In the genomic region with DNA sequence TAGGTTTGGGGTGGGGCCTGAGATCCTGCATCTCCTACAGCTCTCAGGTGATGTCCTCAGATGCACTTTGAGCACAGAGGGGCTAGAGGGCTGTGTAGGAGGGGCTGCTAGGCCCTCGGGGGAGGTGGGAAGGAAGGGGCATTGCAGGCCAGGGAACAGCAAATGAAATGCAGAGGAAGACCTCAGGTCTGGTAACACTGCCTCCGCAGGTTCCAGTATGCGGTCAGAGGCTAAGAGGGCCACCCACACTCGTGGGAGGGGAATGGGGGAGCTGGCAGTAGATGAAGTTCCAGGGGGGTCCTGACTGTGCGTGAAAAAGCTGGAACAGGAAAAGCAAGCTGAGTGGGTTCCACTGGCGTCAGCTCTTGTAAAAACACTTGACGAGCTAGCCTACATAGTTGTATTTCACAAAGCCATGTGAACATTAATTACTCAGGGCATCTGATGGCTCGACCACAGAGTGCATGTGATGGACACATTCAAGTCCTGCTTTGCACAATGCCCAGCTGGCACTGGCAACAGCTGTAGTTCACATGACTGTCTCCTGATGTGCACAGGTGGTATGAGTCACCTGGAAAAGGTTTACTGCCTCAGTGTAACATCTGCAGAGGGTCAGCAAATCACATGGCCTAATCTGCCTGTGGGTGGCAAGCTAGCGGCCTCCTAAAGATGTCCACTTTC, we compare ENCODE assay signal across 16 cellular contexts. TPM values are rescaled to one million over a fixed set of nuclear protein-coding genes. Genes with fewer than 3 reads are reported as not detected.
DNase-seq lines count a peak whose midpoint lies in the region; ATAC-seq and TF ChIP-seq lines count a peak whose summit lies in the region.
"Had no signal": no experiment of that assay in that cellular context is flagged by ENCODE, and none has a peak within 500 bp of the region (broad histone marks: within the 10 kb centered on the region; RNA-seq: fewer than 3 reads in every experiment).

No MANE protein-coding gene starts in this region.

- no peaks in the 10 kb centered on the region for H3K36me3 Mint-ChIP-seq in GM23338 (ENCODE audit: low read depth)
- H3K36me3 Mint-ChIP-seq in activated CD4-positive, alpha-beta T cell treated with anti-CD3 and anti-CD28 coated beads, Interleukin-2, amount 10 ng/mL, durations not matched to agents 7 days and 5 days (ENCODE audit: low read depth), result no peaks in the 10 kb centered on the region
- no peaks in the 10 kb centered on the region for H3K36me3 Mint-ChIP-seq in T-helper 2 cell treated with Interferon-gamma antibody and Interleukin-4, amounts not matched to agents 5 μg/mL and 100 μg/mL, for 36 hours (ENCODE audit: low read depth)

- no peak for TF ChIP-seq CTCF in GM23338 (conservative IDR thresholded peaks at IDR 0.05; ENCODE audit: low read depth in 2 of 2)

- H2AFZ ChIP-seq in GM23338 (peak overlapping the region; percentile 69), trophoblast cell (ENCODE audit: insufficient read depth, low read length, poor library complexity) (no peak overlapping the region)
- H2AFZ ChIP-seq: hepatocyte had no signal

- no peak overlapping the region for H3K4me2 ChIP-seq in GM23338
- no peak overlapping the region for H3K4me2 ChIP-seq in trophoblast cell (ENCODE audit: low read length)
- H3K4me2 ChIP-seq: hepatocyte had no signal

- peaks cover 11% of the 10 kb centered on the region for H3K4me1 Mint-ChIP-seq in GM23338
- no peaks in the 10 kb centered on the region for H3K4me1 Mint-ChIP-seq in activated CD4-positive, alpha-beta T cell treated with anti-CD3 and anti-CD28 coated beads, Interleukin-2, amount 10 ng/mL, durations not matched to agents 7 days and 5 days
- H3K4me1 Mint-ChIP-seq in T-helper 2 cell treated with Interferon-gamma antibody and Interleukin-4, amounts not matched to agents 5 μg/mL and 100 μg/mL, for 36 hours (ENCODE audit: low read depth), result no peaks in the 10 kb centered on the region
- H3K4me1 Mint-ChIP-seq: activated CD4-positive, alpha-beta T cell treated with anti-CD3 and anti-CD28 coated beads, Interleukin-2, amount 10 ng/mL, durations not matched to agents 24 days and 14 days had no signal

- POLR2A ChIA-PET in activated CD4-positive, alpha-beta T cell treated with anti-CD3 and anti-CD28 coated beads, Interleukin-2, amount 10 ng/mL, durations not matched to agents 7 days and 5 days (lab: Charles Lee), result no interaction called here

- H3K79me1 ChIP-seq in trophoblast cell (ENCODE audit: low read length), result no peaks in the 10 kb centered on the region

- H3K9me2 ChIP-seq in GM23338 (ENCODE audit: insufficient read depth), result 0 out of 2 replicates have a peak, but pooled peaks cover 3% of the 10 kb centered on the region

- no peak overlapping the region for H3K23ac ChIP-seq in trophoblast cell (ENCODE audit: low read length)

- H3K27me3 Mint-ChIP-seq in GM23338 (ENCODE audit: insufficient read depth, low read depth, poor library complexity), result peaks cover under 1% of the 10 kb centered on the region
- peaks cover 5% of the 10 kb centered on the region for H3K27me3 Mint-ChIP-seq in activated CD4-positive, alpha-beta T cell treated with anti-CD3 and anti-CD28 coated beads, Interleukin-2, amount 10 ng/mL, durations not matched to agents 7 days and 5 days
- H3K27me3 Mint-ChIP-seq in T-helper 2 cell treated with Interferon-gamma antibody and Interleukin-4, amounts not matched to agents 5 μg/mL and 100 μg/mL, for 36 hours (ENCODE audit: low read depth), result peaks cover 10% of the 10 kb centered on the region

- H3K27ac Mint-ChIP-seq in GM23338, result no peak overlapping the region
- H3K27ac Mint-ChIP-seq in activated CD4-positive, alpha-beta T cell treated with anti-CD3 and anti-CD28 coated beads, Interleukin-2, amount 10 ng/mL, durations not matched to agents 7 days and 5 days, result no peak overlapping the region
- H3K27ac Mint-ChIP-seq in T-helper 2 cell treated with Interferon-gamma antibody and Interleukin-4, amounts not matched to agents 5 μg/mL and 100 μg/mL, for 36 hours, result no peak overlapping the region
- H3K27ac Mint-ChIP-seq: activated CD4-positive, alpha-beta T cell treated with anti-CD3 and anti-CD28 coated beads, Interleukin-2, amount 10 ng/mL, durations not matched to agents 24 days and 14 days; activated naive CD4-positive, alpha-beta T cell treated with anti-CD3 and anti-CD28 coated beads for 36 hours had no signal

- ATAC-seq in GM23338, result peak; percentile 77
- ATAC-seq in HG03025 (IDR thresholded peaks at IDR 0.05; ENCODE audit: low FRiP score, unreplicated experiment), result no peak
- ATAC-seq in GM21717 (IDR thresholded peaks at IDR 0.05; ENCODE audit: unreplicated experiment), result no peak
- ATAC-seq: body of pancreas had no signal

- DNase-seq in GM23338 (ENCODE audit: low spot score), result no peak
- peak; percentile 12 for DNase-seq in NCI-H2171 treated with DMSO at 0.1 percent for 48 hours (lab: John Stamatoyannopoulos, UW)
- DNase-seq in epithelial cell of prostate (ENCODE audit: low read depth, low spot score), result peak; percentile 76
- no peak for DNase-seq in trophoblast cell
- no peak for DNase-seq in activated CD4-positive, alpha-beta T cell treated with anti-CD3 and anti-CD28 coated beads, Interleukin-2, amount 10 ng/mL, durations not matched to agents 7 days and 5 days
- DNase-seq in T-helper 2 cell treated with Interferon-gamma antibody and Interleukin-4, amounts not matched to agents 5 μg/mL and 100 μg/mL, for 36 hours (ENCODE audit: low spot score), result no peak
- DNase-seq: activated CD4-positive, alpha-beta T cell treated with anti-CD3 and anti-CD28 coated beads, Interleukin-2, amount 10 ng/mL, durations not matched to agents 24 days and 14 days; activated naive CD4-positive, alpha-beta T cell treated with anti-CD3 and anti-CD28 coated beads for 36 hours; activated T-cell treated with anti-CD3 and anti-CD28 coated beads for 4 hours; body of pancreas; NCI-H1092; NCI-H2227 treated with DMSO at 0.1 percent for 48 hours; stimulated activated CD4-positive, alpha-beta T cell treated with anti-CD3 and anti-CD28 coated beads, Interleukin-2, amount 100 ng/mL, for 48 hours had no signal

- H2BK120ac ChIP-seq in trophoblast cell (ENCODE audit: insufficient read depth, low read length, poor library complexity), result no peak overlapping the region

- no peaks in the 10 kb centered on the region for H3K36me3 ChIP-seq in GM23338 (ENCODE audit: insufficient read depth)
- no peaks in the 10 kb centered on the region for H3K36me3 ChIP-seq in trophoblast cell (ENCODE audit: control insufficient read depth in 1 of 2, insufficient read depth in 2 of 2, low read length in 2 of 2)

- H4K20me1 ChIP-seq in GM23338 (replicated peaks; ENCODE audit: insufficient read depth), result no peaks in the 10 kb centered on the region

- no peak overlapping the region for H3K9ac ChIP-seq in trophoblast cell (ENCODE audit: low read length)

- H3F3A ChIP-seq in GM23338 (replicated peaks; ENCODE audit: low read depth), result no peaks in the 10 kb centered on the region

- no peak overlapping the region for H3K18ac ChIP-seq in trophoblast cell (ENCODE audit: low read length)

- no peak overlapping the region for H3K4me3 ChIP-seq in GM23338
- H3K4me3 ChIP-seq in trophoblast cell (ENCODE audit: low read depth, low read length), result peak overlapping the region; percentile 15
- H3K4me3 ChIP-seq: body of pancreas, hepatocyte had no signal

- no peak overlapping the region for H3K4me3 Mint-ChIP-seq in GM23338
- H3K4me3 Mint-ChIP-seq in activated CD4-positive, alpha-beta T cell treated with anti-CD3 and anti-CD28 coated beads, Interleukin-2, amount 10 ng/mL, durations not matched to agents 7 days and 5 days, result no peak overlapping the region
- H3K4me3 Mint-ChIP-seq in T-helper 2 cell treated with Interferon-gamma antibody and Interleukin-4, amounts not matched to agents 5 μg/mL and 100 μg/mL, for 36 hours, result no peak overlapping the region
- H3K4me3 Mint-ChIP-seq: activated CD4-positive, alpha-beta T cell treated with anti-CD3 and anti-CD28 coated beads, Interleukin-2, amount 10 ng/mL, durations not matched to agents 24 days and 14 days; activated naive CD4-positive, alpha-beta T cell treated with anti-CD3 and anti-CD28 coated beads for 36 hours had no signal

- H3K4me1 ChIP-seq in GM23338 (ENCODE audit: insufficient read depth) (no peaks in the 10 kb centered on the region), trophoblast cell (ENCODE audit: control insufficient read depth in 1 of 2, insufficient read depth in 2 of 2, low read length in 2 of 2) (peaks cover 0 to 2% of the 10 kb centered on the region in 2 experiments)
- H3K4me1 ChIP-seq: body of pancreas had no signal

- no peaks in the 10 kb centered on the region for H3K79me2 ChIP-seq in GM23338 (replicated peaks; ENCODE audit: insufficient read depth)
- H3K79me2 ChIP-seq in trophoblast cell (ENCODE audit: control insufficient read depth, insufficient read depth, low read length, poor library complexity), result no peaks in the 10 kb centered on the region
- H3K79me2 ChIP-seq: hepatocyte had no signal

- H3K4ac ChIP-seq in trophoblast cell (ENCODE audit: low read depth, low read length), result no peak overlapping the region

- peaks cover 2% of the 10 kb centered on the region for H3K9me3 ChIP-seq in trophoblast cell (ENCODE audit: insufficient read depth, low read depth, low read length)
- H3K9me3 ChIP-seq: body of pancreas had no signal

- H3K9me3 Mint-ChIP-seq in GM23338, result no peaks in the 10 kb centered on the region
- no peaks in the 10 kb centered on the region for H3K9me3 Mint-ChIP-seq in activated CD4-positive, alpha-beta T cell treated with anti-CD3 and anti-CD28 coated beads, Interleukin-2, amount 10 ng/mL, durations not matched to agents 7 days and 5 days
- H3K9me3 Mint-ChIP-seq in T-helper 2 cell treated with Interferon-gamma antibody and Interleukin-4, amounts not matched to agents 5 μg/mL and 100 μg/mL, for 36 hours, result no peaks in the 10 kb centered on the region
- H3K9me3 Mint-ChIP-seq: activated CD4-positive, alpha-beta T cell treated with anti-CD3 and anti-CD28 coated beads, Interleukin-2, amount 10 ng/mL, durations not matched to agents 24 days and 14 days; activated naive CD4-positive, alpha-beta T cell treated with anti-CD3 and anti-CD28 coated beads for 36 hours had no signal

- H2BK12ac ChIP-seq in trophoblast cell (ENCODE audit: low read length), result no peak overlapping the region

- no peak overlapping the region for H3K14ac ChIP-seq in trophoblast cell (ENCODE audit: low read length)

- H3K27ac ChIP-seq in GM23338 (ENCODE audit: low read depth) (no peak overlapping the region), epithelial cell of prostate (no peak overlapping the region), trophoblast cell (ENCODE audit: low read depth, low read length) (no peak overlapping the region)
- H3K27ac ChIP-seq: body of pancreas, hepatocyte had no signal

- H3K27me3 ChIP-seq in GM23338 (ENCODE audit: insufficient read depth), result no peaks in the 10 kb centered on the region
- H3K27me3 ChIP-seq in trophoblast cell (ENCODE audit: insufficient read depth, low read length), result no peaks in the 10 kb centered on the region
- H3K27me3 ChIP-seq: body of pancreas, hepatocyte had no signal

- CTCF ChIA-PET in activated CD4-positive, alpha-beta T cell treated with anti-CD3 and anti-CD28 coated beads, Interleukin-2, amount 10 ng/mL, durations not matched to agents 7 days and 5 days (lab: Charles Lee), result interaction anchor here (1.6 kb wide), 1 partner anchor 10 kb away, joined by 6 read pairs; no protein-coding TSS in a partner anchor

- H2AK5ac ChIP-seq in trophoblast cell (ENCODE audit: low read length), result no peak overlapping the region

- no peak overlapping the region for H4K12ac ChIP-seq in trophoblast cell (ENCODE audit: low read depth, low read length)

- H4K8ac ChIP-seq in trophoblast cell (ENCODE audit: low read depth, low read length), result no peak overlapping the region

- H2BK5ac ChIP-seq in trophoblast cell (ENCODE audit: low read depth, low read length, poor library complexity), result no peak overlapping the region

- H4K91ac ChIP-seq in trophoblast cell (ENCODE audit: low read depth, low read length), result no peak overlapping the region

- no CpG with 5 or more reads among the region's 9 CpGs for WGBS in trophoblast cell (ENCODE audit: extremely low coverage, insufficient coverage, insufficient read length)

RNA-seq across cellular contexts. Expression of gene PTPN4, which starts 29.0 kb away (rescaled TPM):
- 89.4 and 90.4 TPM in 2 replicates for total RNA-seq in GM23338 (2014; rRNA removed; shearing (Covaris generic))
- polyA plus RNA-seq in GM23338 (2016; fragmentation: Nextera tagmentation; extraction: Ambion mirVana), result 25.1 and 41.6 TPM in 2 replicates
- polyA plus RNA-seq in trophoblast cell (2013), result 7.0 and 8.6 TPM in 2 replicates
- total RNA-seq in activated CD4-positive, alpha-beta T cell treated with anti-CD3 and anti-CD28 coated beads, Interleukin-2, amount 10 ng/mL, durations not matched to agents 7 days and 5 days, result 10 to 100 TPM; 75.2 to 95.9 TPM

RNA-seq across cellular contexts. Expression of gene TMEM177, which starts 51.7 kb away (rescaled TPM):
- total RNA-seq in GM23338 (2014; rRNA removed; shearing (Covaris generic)), result 52.0 and 58.7 TPM in 2 replicates
- 45.1 and 50.5 TPM in 2 replicates for polyA plus RNA-seq in GM23338 (2016; fragmentation: Nextera tagmentation; extraction: Ambion mirVana)
- 4.8 and 5.4 TPM in 2 replicates for polyA plus RNA-seq in trophoblast cell (2013)
- 1 to 10 TPM; 7.8 to 9.5 TPM for total RNA-seq in activated CD4-positive, alpha-beta T cell treated with anti-CD3 and anti-CD28 coated beads, Interleukin-2, amount 10 ng/mL, durations not matched to agents 7 days and 5 days

Comparison
In these comparisons a context has a peak if more than half of its experiments do, and no peak if none do; other contexts are left out.
1. DNase-seq: peak in NCI-H2171 treated with DMSO at 0.1 percent for 48 hours (single experiment) and epithelial cell of prostate (single experiment); none in GM23338 (single experiment), trophoblast cell (0 of 2), activated CD4-positive, alpha-beta T cell treated with anti-CD3 and anti-CD28 coated beads, Interleukin-2, amount 10 ng/mL, durations not matched to agents 7 days and 5 days (single experiment) and T-helper 2 cell treated with Interferon-gamma antibody and Interleukin-4, amounts not matched to agents 5 μg/mL and 100 μg/mL, for 36 hours (single experiment).